In the genomic region with DNA sequence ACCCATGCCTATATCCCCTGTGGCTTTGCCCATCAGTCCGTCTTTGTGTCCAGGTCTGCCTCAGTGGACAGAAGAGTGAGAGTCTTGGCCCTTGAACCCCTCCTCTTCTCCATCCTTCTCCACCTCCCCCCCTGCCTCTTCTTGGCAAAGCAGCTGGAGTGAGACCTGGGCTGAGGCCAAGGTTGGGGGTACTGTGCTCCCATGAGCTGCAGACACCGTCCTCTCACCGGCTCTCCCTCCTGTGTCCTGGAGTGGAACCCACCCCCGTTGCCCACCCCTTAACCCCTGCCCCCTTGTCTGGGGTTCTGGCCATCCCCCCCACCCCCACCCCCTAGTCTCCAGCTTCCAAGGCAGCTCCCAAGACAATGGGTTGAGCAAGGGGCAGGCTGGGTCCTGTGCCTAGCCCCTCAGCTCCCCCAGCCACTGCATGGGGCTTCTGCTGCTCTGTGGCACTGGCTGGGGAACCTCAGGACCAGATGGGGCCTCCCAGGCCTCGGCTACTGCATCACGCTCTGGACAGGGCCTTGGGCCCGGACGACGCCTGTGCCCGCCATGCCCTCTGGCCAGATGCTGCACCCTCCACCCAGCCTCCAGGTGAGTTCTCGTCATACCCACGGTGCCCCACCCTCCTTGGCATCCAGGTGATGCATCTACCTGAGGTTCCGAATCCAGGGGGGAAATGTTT, we compare ENCODE assay signal across 22 cellular contexts. TPM values are rescaled to one million over a fixed set of nuclear protein-coding genes. Genes with fewer than 3 reads are reported as not detected.
DNase-seq lines count a peak whose midpoint lies in the region; ATAC-seq and TF ChIP-seq lines count a peak whose summit lies in the region.
"Had no signal": no experiment of that assay in that cellular context is flagged by ENCODE, and none has a peak within 500 bp of the region (broad histone marks: within the 10 kb centered on the region; RNA-seq: fewer than 3 reads in every experiment).

No MANE protein-coding gene starts in this region.

- no peaks in the 10 kb centered on the region for H3K4me1 Mint-ChIP-seq in activated naive CD8-positive, alpha-beta T cell treated with anti-CD3 and anti-CD28 coated beads, Interleukin-2, amount 10 ng/mL, durations not matched to agents 7 days and 5 days
- H3K4me1 Mint-ChIP-seq in activated naive CD8-positive, alpha-beta T cell treated with anti-CD3 and anti-CD28 coated beads for 36 hours = peaks cover under 1% of the 10 kb centered on the region

- 63% methylated on average over 11 of the region's 13 CpGs for WGBS in suprapubic skin
- 71 to 87% (median 80%) methylated on average over 6 to 13 of the region's 13 CpGs for WGBS in stomach, 5 donors

- H3K4me3 Mint-ChIP-seq in activated naive CD8-positive, alpha-beta T cell treated with anti-CD3 and anti-CD28 coated beads, Interleukin-2, amount 10 ng/mL, durations not matched to agents 7 days and 5 days = no peak overlapping the region
- no peak overlapping the region for H3K4me3 Mint-ChIP-seq in activated naive CD8-positive, alpha-beta T cell treated with anti-CD3 and anti-CD28 coated beads for 36 hours
- H3K4me3 Mint-ChIP-seq: CD4-positive, alpha-beta T cell had no signal

- H3K9me3 ChIP-seq in mucosa of descending colon = no peaks in the 10 kb centered on the region
- H3K9me3 ChIP-seq in suprapubic skin = no peaks in the 10 kb centered on the region
- H3K9me3 ChIP-seq in stomach = no peaks in the 10 kb centered on the region

- no peak for TF ChIP-seq CTCF in mucosa of descending colon (IDR thresholded peaks at IDR 0.05)
- TF ChIP-seq CTCF in suprapubic skin (IDR thresholded peaks at IDR 0.05) = no peak
- TF ChIP-seq CTCF in stomach (IDR thresholded peaks at IDR 0.05) = no peak

- H3K27ac ChIP-seq in suprapubic skin = no peak overlapping the region
- H3K27ac ChIP-seq in stomach = no peak overlapping the region

- TF ChIP-seq EP300 in suprapubic skin (IDR thresholded peaks at IDR 0.05) (no peak), stomach (IDR thresholded peaks at IDR 0.05) (no peak)

- H3K27me3 Mint-ChIP-seq in activated naive CD8-positive, alpha-beta T cell treated with anti-CD3 and anti-CD28 coated beads, Interleukin-2, amount 10 ng/mL, durations not matched to agents 7 days and 5 days = no peaks in the 10 kb centered on the region
- H3K27me3 Mint-ChIP-seq in activated naive CD8-positive, alpha-beta T cell treated with anti-CD3 and anti-CD28 coated beads for 36 hours = no peaks in the 10 kb centered on the region
- H3K27me3 Mint-ChIP-seq: CD4-positive, alpha-beta T cell had no signal

- peak; percentile 14 for DNase-seq in activated naive CD8-positive, alpha-beta T cell treated with anti-CD3 and anti-CD28 coated beads, Interleukin-2, amount 10 ng/mL, durations not matched to agents 7 days and 5 days
- no peak for DNase-seq in activated naive CD8-positive, alpha-beta T cell treated with anti-CD3 and anti-CD28 coated beads for 36 hours
- peak; percentile 13 for DNase-seq in left cardiac atrium
- peak in 2 of 3 donors; percentile 10 to 22 for DNase-seq in mucosa of descending colon
- DNase-seq in suprapubic skin (ENCODE audit: low spot score in 2 of 2) = peak; percentile 47 to 67
- DNase-seq in stomach = no peak
- DNase-seq in foreskin melanocyte = no peak
- DNase-seq: Calu3, DMS53, EL, KG1, NCI-H1105 treated with DMSO at 0.1 percent for 48 hours, NCI-H1694 treated with DMSO at 0.1 percent for 48 hours, NCI-H2107, NCI-H510A, NCI-H774, SIG-M5 had no signal

- H3K4me1 ChIP-seq in mucosa of descending colon (ENCODE audit: low read depth) = no peaks in the 10 kb centered on the region
- peaks cover 11% of the 10 kb centered on the region for H3K4me1 ChIP-seq in suprapubic skin
- H3K4me1 ChIP-seq in stomach = no peaks in the 10 kb centered on the region

- H3K27me3 ChIP-seq in suprapubic skin (peaks cover 3% of the 10 kb centered on the region), stomach (peaks cover 0 to 4% (median 0%) of the 10 kb centered on the region in 3 donors)

- no peak overlapping the region for H3K27ac Mint-ChIP-seq in activated naive CD8-positive, alpha-beta T cell treated with anti-CD3 and anti-CD28 coated beads, Interleukin-2, amount 10 ng/mL, durations not matched to agents 7 days and 5 days
- no peak overlapping the region for H3K27ac Mint-ChIP-seq in activated naive CD8-positive, alpha-beta T cell treated with anti-CD3 and anti-CD28 coated beads for 36 hours
- H3K27ac Mint-ChIP-seq: CD4-positive, alpha-beta T cell had no signal

- POLR2A ChIA-PET in activated naive CD8-positive, alpha-beta T cell treated with anti-CD3 and anti-CD28 coated beads, Interleukin-2, amount 10 ng/mL, durations not matched to agents 7 days and 5 days (lab: Charles Lee) = no interaction called here

- no peaks in the 10 kb centered on the region for H3K9me3 Mint-ChIP-seq in activated naive CD8-positive, alpha-beta T cell treated with anti-CD3 and anti-CD28 coated beads, Interleukin-2, amount 10 ng/mL, durations not matched to agents 7 days and 5 days
- no peaks in the 10 kb centered on the region for H3K9me3 Mint-ChIP-seq in activated naive CD8-positive, alpha-beta T cell treated with anti-CD3 and anti-CD28 coated beads for 36 hours
- H3K9me3 Mint-ChIP-seq: CD4-positive, alpha-beta T cell had no signal

- no peaks in the 10 kb centered on the region for H3K36me3 Mint-ChIP-seq in activated naive CD8-positive, alpha-beta T cell treated with anti-CD3 and anti-CD28 coated beads, Interleukin-2, amount 10 ng/mL, durations not matched to agents 7 days and 5 days
- no peaks in the 10 kb centered on the region for H3K36me3 Mint-ChIP-seq in activated naive CD8-positive, alpha-beta T cell treated with anti-CD3 and anti-CD28 coated beads for 36 hours

- no peak for ATAC-seq in activated naive CD8-positive, alpha-beta T cell treated with anti-CD3 and anti-CD28 coated beads, Interleukin-2, amount 10 ng/mL, durations not matched to agents 7 days and 5 days (ENCODE audit: low read depth)
- no peak for ATAC-seq in left cardiac atrium
- no peak for ATAC-seq in mucosa of descending colon
- ATAC-seq in GM21381 (IDR thresholded peaks at IDR 0.05; ENCODE audit: unreplicated experiment) = no peak

- H3K4me3 ChIP-seq in mucosa of descending colon (no peak overlapping the region), suprapubic skin (no peak overlapping the region), stomach (no peak overlapping the region)

- TF ChIP-seq POLR2A in suprapubic skin (IDR thresholded peaks at IDR 0.05) (no peak), stomach (IDR thresholded peaks at IDR 0.05) (no peak)

- H3K36me3 ChIP-seq in mucosa of descending colon (ENCODE audit: low read depth) (no peaks in the 10 kb centered on the region), suprapubic skin (no peaks in the 10 kb centered on the region), stomach (no peaks in the 10 kb centered on the region)

- intact Hi-C loops in left cardiac atrium (cut with DNase I) = no loop called here
- intact Hi-C loops in mucosa of descending colon (cut with DNase I, micrococcal nuclease) = no loop called here
- intact Hi-C loops in stomach (cut with DNase I; ENCODE audit: low total_unique reads) = no loop called here

RNA-seq across cellular contexts. Expression of a gene that starts 35.7 kb away (rescaled TPM):
- total RNA-seq in activated naive CD8-positive, alpha-beta T cell treated with anti-CD3 and anti-CD28 coated beads, Interleukin-2, amount 10 ng/mL, durations not matched to agents 7 days and 5 days = not detected
- not detected for total RNA-seq in activated naive CD8-positive, alpha-beta T cell treated with anti-CD3 and anti-CD28 coated beads for 36 hours
- total RNA-seq in left cardiac atrium (not detected), mucosa of descending colon (not detected), suprapubic skin (not detected), stomach (not detected)
- not detected for polyA plus RNA-seq in stomach
- total RNA-seq: CD4-positive, alpha-beta T cell; H4; OCI-LY7 had no signal
- polyA plus RNA-seq: BJ had no signal

RNA-seq across cellular contexts. Expression of a gene that starts 41.9 kb away (rescaled TPM):
- not detected for total RNA-seq in activated naive CD8-positive, alpha-beta T cell treated with anti-CD3 and anti-CD28 coated beads, Interleukin-2, amount 10 ng/mL, durations not matched to agents 7 days and 5 days
- under 1 TPM in 1 of 2 experiments, not detected in 1; 0.10 TPM for total RNA-seq in activated naive CD8-positive, alpha-beta T cell treated with anti-CD3 and anti-CD28 coated beads for 36 hours
- total RNA-seq in left cardiac atrium (10 to 100 TPM; 24.7 to 26.3 TPM), mucosa of descending colon (10 to 100 TPM; 13.8 to 32.2 (median 16.4) TPM), suprapubic skin (10 to 100 TPM in 2 of 4 donors, 1 to 10 TPM in 2; 5.0 to 28.9 (median 10.2) TPM), stomach (100 to 1,000 TPM in 3 of 5 donors, 10 to 100 TPM in 2; 26.4 to 390 (median 124) TPM)
- polyA plus RNA-seq in stomach = 100 to 1,000 TPM in 1 of 3 donors, 10 to 100 TPM in 2; 13.4 to 131 (median 30.6) TPM
- total RNA-seq: Calu3; CD4-positive, alpha-beta T cell; H4; OCI-LY7 had no signal

Comparison
In these comparisons a context has a peak if more than half of its experiments do, and no peak if none do; other contexts are left out.
1. DNase-seq: peak in activated naive CD8-positive, alpha-beta T cell treated with anti-CD3 and anti-CD28 coated beads, Interleukin-2, amount 10 ng/mL, durations not matched to agents 7 days and 5 days (single experiment), left cardiac atrium (single experiment), mucosa of descending colon (2 of 3) and suprapubic skin (2 of 2); none in activated naive CD8-positive, alpha-beta T cell treated with anti-CD3 and anti-CD28 coated beads for 36 hours (single experiment), stomach (single experiment) and foreskin melanocyte (single experiment).
2. RNA of a gene that starts 41.9 kb away (total RNA-seq): 26.4 to 390 TPM in stomach, 24.7 to 26.3 TPM in left cardiac atrium, 13.8 to 32.2 TPM in mucosa of descending colon and 5.0 to 28.9 TPM in suprapubic skin; 0.10 TPM in activated naive CD8-positive, alpha-beta T cell treated with anti-CD3 and anti-CD28 coated beads for 36 hours and not detected in activated naive CD8-positive, alpha-beta T cell treated with anti-CD3 and anti-CD28 coated beads, Interleukin-2, amount 10 ng/mL, durations not matched to agents 7 days and 5 days; every median in the first group is over 4 times any median in the second.